ENCODE assay signal across 8 cellular contexts in the genomic region with DNA sequence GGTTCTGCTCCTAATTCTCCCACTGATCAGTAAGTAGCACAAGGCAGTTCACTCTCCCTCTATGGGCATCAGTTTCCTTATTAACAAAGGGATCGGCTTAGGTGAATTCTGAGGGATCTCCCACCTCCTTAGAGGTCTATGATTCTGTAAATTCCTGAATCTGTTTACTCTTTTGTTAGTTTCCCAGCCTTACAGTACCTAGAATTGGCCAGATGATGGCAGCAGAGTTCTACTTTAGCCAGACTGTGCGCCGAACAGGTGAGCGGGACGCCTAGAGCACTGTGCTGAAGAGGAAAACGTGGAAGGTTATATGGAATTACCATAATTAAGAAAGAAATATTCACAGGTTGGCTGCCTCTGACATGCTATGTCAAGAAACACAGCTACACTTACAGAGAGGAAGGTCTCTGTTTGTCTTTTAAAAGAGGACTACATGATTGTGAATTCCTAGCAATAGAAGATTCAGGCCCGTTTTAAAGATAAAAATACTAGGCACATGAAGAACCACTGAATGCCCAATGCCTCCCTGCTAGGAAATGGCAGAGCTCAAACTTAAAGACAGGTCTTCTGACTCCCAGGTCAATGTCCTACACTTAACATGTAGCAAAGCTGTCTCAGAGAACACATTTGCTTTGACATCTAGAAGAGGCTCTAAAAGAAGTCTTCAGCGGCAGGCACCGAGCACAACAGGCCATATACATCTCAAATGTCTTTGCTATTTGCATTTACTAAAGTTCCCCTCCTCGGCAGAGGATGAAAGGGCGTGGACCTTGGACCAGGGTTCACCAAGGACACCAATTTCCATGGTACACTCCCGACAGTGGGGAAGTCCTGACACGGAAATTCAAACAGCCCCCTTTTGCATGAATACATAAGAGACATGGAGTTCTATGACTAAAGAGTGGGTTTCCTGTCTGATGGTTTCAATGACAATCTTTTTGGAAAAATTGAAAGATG.
A peak's percentile ranks its signal among the peaks of the same experiment; 100 is the strongest.
DNase-seq lines count a peak whose midpoint lies in the region; ATAC-seq, FAIRE-seq and TF ChIP-seq lines count a peak whose summit lies in the region.

No MANE protein-coding gene starts in this region.

- H3K4me1 ChIP-seq in A673 (ENCODE audit: insufficient read depth, low read length, poor library complexity, severe bottlenecking), result no peaks in the 10 kb centered on the region
- H3K4me1 ChIP-seq in kidney (ENCODE audit: control insufficient read depth in 1 of 2, insufficient read depth in 1 of 2, low read depth in 1 of 2, low read length in 2 of 2), result no peaks in the 10 kb centered on the region

- POLR2A ChIA-PET in A673 (lab: Charles Lee; ENCODE audit: low non-redundant PET), result no interaction called here

- intact Hi-C loops in A673 (cut with micrococcal nuclease; ENCODE audit: unreplicated experiment), result loop anchor here (1.0 to 10.0 kb wide), 3 partner anchors 336 to 1097 kb away; no protein-coding TSS in a partner anchor
- intact Hi-C loops in kidney (cut with DNase I), result no loop called here

- H3K9me3 ChIP-seq in A673 (ENCODE audit: low read depth, low read length, poor library complexity, severe bottlenecking) (no peaks in the 10 kb centered on the region), kidney (ENCODE audit: control insufficient read depth in 1 of 2, low read length in 2 of 2) (no peaks in the 10 kb centered on the region)

- H3K4me3 ChIP-seq in A673 (ENCODE audit: low read depth, low read length, poor library complexity, severe bottlenecking), result no peak overlapping the region
- H3K4me3 ChIP-seq in kidney (ENCODE audit: low read length in 2 of 2), result no peak overlapping the region

- DNase-seq in A673 (ENCODE audit: low spot score), result peak; percentile 55
- peak; percentile 89 for DNase-seq in NCI-H1105 treated with DMSO at 0.1 percent for 48 hours (lab: John Stamatoyannopoulos, UW)
- peak; percentile 23 for DNase-seq in T follicular helper cell (ENCODE audit: low read depth)
- DNase-seq in T47D (ENCODE audit: low read depth in 1 of 2, low spot score in 1 of 2), result peak; percentile 59 to 89
- peak; percentile 62 for DNase-seq in kidney
- DNase-seq in stimulated activated CD4-positive, alpha-beta T cell treated with anti-CD3 and anti-CD28 coated beads, Interleukin-2, amount 100 ng/mL, for 48 hours, result peak; percentile 36 to 51

- no TSS peak for BruUV-seq in A673 (replicated peaks; lab: Mats Ljungman, UMichigan)

- in situ Hi-C loops in T47D (cut with HindIII; ENCODE audit: low pct_unique_long_range_greater_than_20kb, low sequenced_read_pairs), result no loop called here

- no peaks in the 10 kb centered on the region for H3K36me3 ChIP-seq in A673 (ENCODE audit: insufficient read depth, low read length, poor library complexity, severe bottlenecking)
- H3K36me3 ChIP-seq in kidney (ENCODE audit: control insufficient read depth in 1 of 2, insufficient read depth in 2 of 2, low read length in 2 of 2), result no peaks in the 10 kb centered on the region

- no peak overlapping the region for H3K9ac ChIP-seq in kidney (ENCODE audit: low read length in 2 of 2)

- ATAC-seq in GM18498 (IDR thresholded peaks at IDR 0.05; ENCODE audit: unreplicated experiment) (peak; percentile 96), HG02763 (IDR thresholded peaks at IDR 0.05; ENCODE audit: unreplicated experiment) (peak; percentile 88)

- H3K27ac ChIP-seq in A673 (ENCODE audit: low read depth, low read length, poor library complexity, severe bottlenecking) (no peak overlapping the region), kidney (ENCODE audit: low read depth in 2 of 2, low read length in 2 of 2) (no peak overlapping the region)

- no peaks in the 10 kb centered on the region for H3K27me3 ChIP-seq in A673 (replicated peaks; ENCODE audit: insufficient read depth, low read depth, low read length, poor library complexity)

- TF ChIP-seq CTCF in A673 (conservative IDR thresholded peaks at IDR 0.05; ENCODE audit: low read depth, low read length), result peak; percentile 89
- TF ChIP-seq CTCF in kidney (IDR thresholded peaks at IDR 0.05; ENCODE audit: borderline replicate concordance, extremely low read depth, insufficient read depth), result peak; percentile 87

- peak; percentile 21 for FAIRE-seq in kidney (lab: Jason Lieb, UNC)

- CTCF ChIA-PET in A673 (lab: Charles Lee), result no interaction called here

Comparison
In these comparisons a context has a peak if more than half of its experiments do, and no peak if none do; other contexts are left out.
1. DNase-seq: peak in every context shown above with its lines; median percentile 89 in NCI-H1105 treated with DMSO at 0.1 percent for 48 hours; 74 in T47D; 62 in kidney; 55 in A673; 44 in stimulated activated CD4-positive, alpha-beta T cell treated with anti-CD3 and anti-CD28 coated beads, Interleukin-2, amount 100 ng/mL, for 48 hours; 23 in T follicular helper cell.